8 cellular contexts compared by ENCODE assay signal in genomic region chr22:35352214-35353111, GRCh38. TPM values are rescaled to one million over a fixed set of nuclear protein-coding genes. Genes with fewer than 3 reads are reported as not detected.
DNase-seq lines count a peak whose midpoint lies in the region; ATAC-seq and TF ChIP-seq lines count a peak whose summit lies in the region.

No MANE protein-coding gene starts in this region.

- intact Hi-C loops in left colon (cut with DNase I, micrococcal nuclease) = no loop called here

- DNase-seq in AG08395 (ENCODE audit: low spot score) = peak; percentile 40
- no peak for DNase-seq in RWPE1 (ENCODE audit: low spot score)
- peak; percentile 84 for DNase-seq in activated naive CD8-positive, alpha-beta T cell treated with anti-CD3 and anti-CD28 coated beads, Interleukin-2, amount 50 U/mL, for 24 hours
- DNase-seq in left colon = peak; percentile 65 to 78
- DNase-seq in stimulated activated CD4-positive, alpha-beta T cell treated with anti-CD3 and anti-CD28 coated beads, TNF-alpha, amount 100 ng/mL, for 24 hours (ENCODE audit: low read depth in 3 of 3) = peak; percentile 18 to 67 (median 20)
- no peak for DNase-seq in NCI-H446 treated with DMSO at 0.1 percent for 48 hours (lab: John Stamatoyannopoulos, UW)

- POLR2A ChIA-PET in RWPE1 (lab: Yijun Ruan, JAX; ENCODE audit: low non-redundant PET) = no interaction called here

- peak overlapping the region; percentile 69 for H3K4me3 Mint-ChIP-seq in activated naive CD8-positive, alpha-beta T cell treated with anti-CD3 and anti-CD28 coated beads, Interleukin-2, amount 50 U/mL, for 24 hours

- peaks cover 19% of the 10 kb centered on the region for H3K27me3 Mint-ChIP-seq in activated naive CD8-positive, alpha-beta T cell treated with anti-CD3 and anti-CD28 coated beads, Interleukin-2, amount 50 U/mL, for 24 hours

- H3K27ac ChIP-seq in RWPE1 = no peak overlapping the region

- H3K4me1 Mint-ChIP-seq in activated naive CD8-positive, alpha-beta T cell treated with anti-CD3 and anti-CD28 coated beads, Interleukin-2, amount 50 U/mL, for 24 hours = peaks cover 42% of the 10 kb centered on the region

- H3K9me3 Mint-ChIP-seq in activated naive CD8-positive, alpha-beta T cell treated with anti-CD3 and anti-CD28 coated beads, Interleukin-2, amount 50 U/mL, for 24 hours = no peaks in the 10 kb centered on the region

- TF ChIP-seq CTCF in RWPE1 (conservative IDR thresholded peaks at IDR 0.05; ENCODE audit: low read depth) = 0 out of 2 replicates have a peak, but pooled peaks have one; percentile 18

- ATAC-seq in GM21381 (IDR thresholded peaks at IDR 0.05; ENCODE audit: unreplicated experiment) (peak; percentile 44), left colon (no peak), GM19351 (IDR thresholded peaks at IDR 0.05; ENCODE audit: unreplicated experiment) (no peak)
- peak; percentile 76 for ATAC-seq in activated naive CD8-positive, alpha-beta T cell treated with anti-CD3 and anti-CD28 coated beads, Interleukin-2, amount 50 U/mL, for 24 hours

- no peaks in the 10 kb centered on the region for H3K36me3 Mint-ChIP-seq in activated naive CD8-positive, alpha-beta T cell treated with anti-CD3 and anti-CD28 coated beads, Interleukin-2, amount 50 U/mL, for 24 hours (ENCODE audit: low read depth)

- peak overlapping the region; percentile 86 for H3K27ac Mint-ChIP-seq in activated naive CD8-positive, alpha-beta T cell treated with anti-CD3 and anti-CD28 coated beads, Interleukin-2, amount 50 U/mL, for 24 hours

- CTCF ChIA-PET in RWPE1 (lab: Yijun Ruan, JAX) = interaction anchor here (0.6 kb wide), 1 partner anchor 822 kb away, joined by 3 read pairs; no protein-coding TSS in a partner anchor

RNA-seq across cellular contexts. Expression of gene HMOX1, which starts 28.4 kb away (rescaled TPM):
- 10 to 100 TPM; 29.5 to 52.3 TPM for total RNA-seq in left colon

RNA-seq across cellular contexts. Expression of gene MCM5, which starts 47.5 kb away (rescaled TPM):
- 10 to 100 TPM; 17.2 to 32.0 TPM for total RNA-seq in left colon

RNA-seq across cellular contexts. Expression of gene TOM1, which starts 52.8 kb away (rescaled TPM):
- total RNA-seq in left colon = 10 to 100 TPM; 62.4 to 63.2 TPM

Comparison
In these comparisons a context has a peak if more than half of its experiments do, and no peak if none do; other contexts are left out.
1. DNase-seq: peak in AG08395 (single experiment), activated naive CD8-positive, alpha-beta T cell treated with anti-CD3 and anti-CD28 coated beads, Interleukin-2, amount 50 U/mL, for 24 hours (single experiment), left colon (2 of 2) and stimulated activated CD4-positive, alpha-beta T cell treated with anti-CD3 and anti-CD28 coated beads, TNF-alpha, amount 100 ng/mL, for 24 hours (3 of 3); none in RWPE1 (single experiment) and NCI-H446 treated with DMSO at 0.1 percent for 48 hours (single experiment).
2. ATAC-seq: peak in GM21381 (single experiment) and activated naive CD8-positive, alpha-beta T cell treated with anti-CD3 and anti-CD28 coated beads, Interleukin-2, amount 50 U/mL, for 24 hours (single experiment); none in left colon (single experiment) and GM19351 (single experiment).